Comparison of ENCODE assay signal across 9 cellular contexts in genomic region chr17:17724307-17724921, GRCh38. TPM values are rescaled to one million over a fixed set of nuclear protein-coding genes. Genes with fewer than 3 reads are reported as not detected.
DNase-seq lines count a peak whose midpoint lies in the region; ATAC-seq lines count a peak whose summit lies in the region.
"Had no signal": no experiment of that assay in that cellular context is flagged by ENCODE, and none has a peak within 500 bp of the region (broad histone marks: within the 10 kb centered on the region; RNA-seq: fewer than 3 reads in every experiment).

No MANE protein-coding gene starts in this region.

- peaks cover 0 to 11% (median 1%) of the 10 kb centered on the region in 5 donors for H3K27me3 Mint-ChIP-seq in naive thymus-derived CD8-positive, alpha-beta T cell

- DNase-seq in NCI-H146 (lab: John Stamatoyannopoulos, UW) (peak; percentile 41), NCI-H146 treated with DMSO at 0.1 percent for 48 hours (lab: John Stamatoyannopoulos, UW; ENCODE audit: unreplicated experiment) (no peak), NCI-H69 (lab: John Stamatoyannopoulos, UW) (peak; percentile 67), left colon (no peak), ACHN (no peak), activated gamma-delta T cell treated with Interleukin-2 at 50 U/mL for 16 hours (no peak)
- DNase-seq in effector memory CD4-positive, alpha-beta T cell, result no peak
- peak in 1 of 10 donors; percentile 15 for DNase-seq in naive thymus-derived CD8-positive, alpha-beta T cell

- peaks cover 34 to 71% (median 50%) of the 10 kb centered on the region in 4 donors for H3K4me1 Mint-ChIP-seq in naive thymus-derived CD8-positive, alpha-beta T cell

- ATAC-seq in naive thymus-derived CD8-positive, alpha-beta T cell, result peak in 1 of 2 donors; percentile 24
- no peak for ATAC-seq in left colon

- H3K4me1 ChIP-seq in effector memory CD4-positive, alpha-beta T cell (ENCODE audit: control insufficient read depth, insufficient read depth, low read length, poor library complexity, severe bottlenecking), result peaks cover 17% of the 10 kb centered on the region

- H3K4me3 ChIP-seq in effector memory CD4-positive, alpha-beta T cell (ENCODE audit: insufficient read depth, low read depth, low read length, poor library complexity, severe bottlenecking), result peak overlapping the region; percentile 66

- H3K27me3 ChIP-seq in effector memory CD4-positive, alpha-beta T cell (replicated peaks; ENCODE audit: control insufficient read depth, insufficient read depth, low read length, poor library complexity, severe bottlenecking), result peaks cover 5% of the 10 kb centered on the region

- in situ Hi-C loops in ACHN (cut with HindIII; ENCODE audit: low pct_ligation_motif_present, low pct_unique_long_range_greater_than_20kb, low sequenced_read_pairs), result no loop called here

- no peaks in the 10 kb centered on the region for H3K9me3 Mint-ChIP-seq in naive thymus-derived CD8-positive, alpha-beta T cell

- no peaks in the 10 kb centered on the region for H3K9me3 ChIP-seq in effector memory CD4-positive, alpha-beta T cell (ENCODE audit: control insufficient read depth, low read length)

- peak overlapping the region; percentile 84 to 96 (median 88) for H3K4me3 Mint-ChIP-seq in naive thymus-derived CD8-positive, alpha-beta T cell

- H3K27ac ChIP-seq in effector memory CD4-positive, alpha-beta T cell (ENCODE audit: insufficient read depth, low read length, poor library complexity, severe bottlenecking), result no peak overlapping the region
- H3K27ac ChIP-seq: C4-2B had no signal

- no peaks in the 10 kb centered on the region for H3K36me3 ChIP-seq in effector memory CD4-positive, alpha-beta T cell (ENCODE audit: control insufficient read depth, insufficient read depth, low read length)

- H3K27ac Mint-ChIP-seq in naive thymus-derived CD8-positive, alpha-beta T cell, result peak overlapping the region in 6 of 10 donors; percentile 28 to 85 (median 76)

- POLR2A ChIA-PET in naive thymus-derived CD8-positive, alpha-beta T cell (lab: Charles Lee), result interaction anchor here (0.6 to 1.5 kb wide), 5 partner anchors 10 to 309 kb away, joined by 3 to 12 read pairs (median 4); no protein-coding TSS in a partner anchor

- intact Hi-C loops in left colon (cut with DNase I, micrococcal nuclease), result no loop called here

- H3K36me3 Mint-ChIP-seq in naive thymus-derived CD8-positive, alpha-beta T cell, result no peaks in the 10 kb centered on the region

RNA-seq across cellular contexts. Expression of gene RAI1, which starts 43.2 kb away (rescaled TPM):
- total RNA-seq in naive thymus-derived CD8-positive, alpha-beta T cell, result 10 to 100 TPM; 33.8 to 35.2 TPM
- 1 to 10 TPM; 1.5 to 4.0 (median 2.3) TPM for polyA plus RNA-seq in naive thymus-derived CD8-positive, alpha-beta T cell
- total RNA-seq in left colon, result 10 to 100 TPM; 15.8 to 23.8 TPM

Comparison
In these comparisons a context has a peak if more than half of its experiments do, and no peak if none do; other contexts are left out.
1. DNase-seq: peak in NCI-H146 (single experiment) and NCI-H69 (single experiment); none in NCI-H146 treated with DMSO at 0.1 percent for 48 hours (single experiment), effector memory CD4-positive, alpha-beta T cell (0 of 3), left colon (0 of 2), ACHN (single experiment) and activated gamma-delta T cell treated with Interleukin-2 at 50 U/mL for 16 hours (single experiment).